16 cellular contexts compared by ENCODE assay signal in the genomic region with DNA sequence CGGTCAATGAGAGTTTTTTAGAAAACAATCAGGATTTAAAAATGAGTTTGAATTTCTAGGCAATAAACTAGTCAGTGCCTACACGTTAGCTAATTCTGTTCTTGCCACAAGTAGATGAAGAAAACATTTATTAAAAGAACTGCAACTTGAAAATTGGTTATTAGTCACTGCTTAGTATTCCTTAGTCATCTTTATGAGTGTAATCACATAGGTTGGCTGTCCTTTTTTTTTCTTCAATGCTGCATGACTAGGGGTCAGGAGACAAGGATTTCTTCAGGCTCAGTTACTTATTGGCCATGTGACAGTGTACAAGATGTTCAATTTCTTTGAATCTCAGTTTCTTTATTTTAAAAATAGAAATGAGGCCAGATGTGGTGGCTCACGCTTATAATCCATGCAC. TPM values are rescaled to one million over a fixed set of nuclear protein-coding genes. Genes with fewer than 3 reads are reported as not detected.
DNase-seq lines count a peak whose midpoint lies in the region; ATAC-seq and TF ChIP-seq lines count a peak whose summit lies in the region.
"Had no signal": no experiment of that assay in that cellular context is flagged by ENCODE, and none has a peak within 500 bp of the region (broad histone marks: within the 10 kb centered on the region; RNA-seq: fewer than 3 reads in every experiment).

No MANE protein-coding gene starts in this region.

- peak; percentile 54 for ATAC-seq in activated naive CD8-positive, alpha-beta T cell treated with anti-CD3 and anti-CD28 coated beads, Interleukin-2, amount 50 U/mL, for 24 hours
- ATAC-seq in foreskin keratinocyte (peak; percentile 96), left lobe of liver (no peak)

- intact Hi-C loops in testis (cut with DNase I; ENCODE audit: low total_unique reads) = no loop called here

- H3K4me3 Mint-ChIP-seq in activated naive CD8-positive, alpha-beta T cell treated with anti-CD3 and anti-CD28 coated beads, Interleukin-2, amount 50 U/mL, for 24 hours = no peak overlapping the region
- H3K4me3 Mint-ChIP-seq in activated naive CD8-positive, alpha-beta T cell treated with anti-CD3 and anti-CD28 coated beads for 36 hours = no peak overlapping the region
- H3K4me3 Mint-ChIP-seq: activated naive CD8-positive, alpha-beta T cell; CD4-positive, alpha-beta memory T cell; stimulated activated naive CD8-positive, alpha-beta T cell treated with anti-CD3 and anti-CD28 coated beads, Interleukin-15, Interleukin-2, amounts not matched to agents 100 ng/mL and 50 ng/mL, for 24 hours had no signal

- in situ Hi-C loops in SK-MEL-5 (cut with HindIII; ENCODE audit: low pct_unique_long_range_greater_than_20kb, low sequenced_read_pairs) = no loop called here

- no peaks in the 10 kb centered on the region for H3K36me3 ChIP-seq in testis (ENCODE audit: low read depth, missing control alignments)

- H3K4me1 ChIP-seq in foreskin keratinocyte (peaks cover 16% of the 10 kb centered on the region), testis (peaks cover 25% of the 10 kb centered on the region)
- H3K4me1 ChIP-seq: Peyer's patch had no signal

- H3K27me3 ChIP-seq in foreskin keratinocyte (no peaks in the 10 kb centered on the region), testis (no peaks in the 10 kb centered on the region)
- H3K27me3 ChIP-seq: Peyer's patch, spleen had no signal

- H3K27ac Mint-ChIP-seq in activated naive CD8-positive, alpha-beta T cell treated with anti-CD3 and anti-CD28 coated beads, Interleukin-2, amount 50 U/mL, for 24 hours = no peak overlapping the region
- no peak overlapping the region for H3K27ac Mint-ChIP-seq in activated naive CD8-positive, alpha-beta T cell treated with anti-CD3 and anti-CD28 coated beads for 36 hours
- H3K27ac Mint-ChIP-seq: stimulated activated naive CD8-positive, alpha-beta T cell treated with anti-CD3 and anti-CD28 coated beads, Interleukin-15, Interleukin-2, amounts not matched to agents 100 ng/mL and 50 ng/mL, for 24 hours had no signal

- WGBS in testis, 2 donors = 51% methylated on average over 3 of the region's 3 CpGs

- peaks cover 58% of the 10 kb centered on the region for H3K36me3 Mint-ChIP-seq in activated naive CD8-positive, alpha-beta T cell treated with anti-CD3 and anti-CD28 coated beads, Interleukin-2, amount 50 U/mL, for 24 hours (ENCODE audit: low read depth)
- H3K36me3 Mint-ChIP-seq in activated naive CD8-positive, alpha-beta T cell treated with anti-CD3 and anti-CD28 coated beads for 36 hours = peaks cover 47% of the 10 kb centered on the region

- no peaks in the 10 kb centered on the region for H3K27me3 Mint-ChIP-seq in activated naive CD8-positive, alpha-beta T cell treated with anti-CD3 and anti-CD28 coated beads, Interleukin-2, amount 50 U/mL, for 24 hours
- no peaks in the 10 kb centered on the region for H3K27me3 Mint-ChIP-seq in activated naive CD8-positive, alpha-beta T cell treated with anti-CD3 and anti-CD28 coated beads for 36 hours
- H3K27me3 Mint-ChIP-seq: activated naive CD8-positive, alpha-beta T cell; CD4-positive, alpha-beta memory T cell; stimulated activated naive CD8-positive, alpha-beta T cell treated with anti-CD3 and anti-CD28 coated beads, Interleukin-15, Interleukin-2, amounts not matched to agents 100 ng/mL and 50 ng/mL, for 24 hours had no signal

- no peak for DNase-seq in activated naive CD8-positive, alpha-beta T cell treated with anti-CD3 and anti-CD28 coated beads, Interleukin-2, amount 50 U/mL, for 24 hours
- DNase-seq in activated naive CD8-positive, alpha-beta T cell treated with anti-CD3 and anti-CD28 coated beads for 36 hours = no peak
- peak; percentile 46 for DNase-seq in SK-MEL-5 (ENCODE audit: low read depth, low spot score)
- DNase-seq in foreskin keratinocyte = peak; percentile 80 to 88
- no peak for DNase-seq in testis
- no peak for DNase-seq in left lobe of liver (ENCODE audit: low spot score)
- no peak for DNase-seq in NCI-H2081 (lab: John Stamatoyannopoulos, UW)
- DNase-seq in NCI-H2171 treated with DMSO at 0.1 percent for 48 hours (lab: John Stamatoyannopoulos, UW) = no peak
- DNase-seq: CD4-positive, alpha-beta memory T cell; glutamatergic neuron; NCI-H1105; Peyer's patch; spleen; WERI-Rb-1 had no signal

- H3K4me3 ChIP-seq in testis = no peak overlapping the region
- H3K4me3 ChIP-seq: Peyer's patch, spleen had no signal

- H3K9me3 Mint-ChIP-seq in activated naive CD8-positive, alpha-beta T cell treated with anti-CD3 and anti-CD28 coated beads, Interleukin-2, amount 50 U/mL, for 24 hours = no peaks in the 10 kb centered on the region
- no peaks in the 10 kb centered on the region for H3K9me3 Mint-ChIP-seq in activated naive CD8-positive, alpha-beta T cell treated with anti-CD3 and anti-CD28 coated beads for 36 hours
- H3K9me3 Mint-ChIP-seq: CD4-positive, alpha-beta memory T cell; stimulated activated naive CD8-positive, alpha-beta T cell treated with anti-CD3 and anti-CD28 coated beads, Interleukin-15, Interleukin-2, amounts not matched to agents 100 ng/mL and 50 ng/mL, for 24 hours had no signal

- TF ChIP-seq CTCF in foreskin keratinocyte (conservative IDR thresholded peaks at IDR 0.05) (no peak), testis (IDR thresholded peaks at IDR 0.05) (no peak)

- H3K9me3 ChIP-seq in testis = no peaks in the 10 kb centered on the region
- H3K9me3 ChIP-seq: Peyer's patch, spleen had no signal

- no peak for TF ChIP-seq POLR2A in testis (IDR thresholded peaks at IDR 0.05)

- H3K27ac ChIP-seq in foreskin keratinocyte (peak overlapping the region; percentile 82), testis (peak overlapping the region; percentile 62 to 68)
- H3K27ac ChIP-seq: Peyer's patch, WERI-Rb-1 had no signal

- peaks cover 15% of the 10 kb centered on the region for H3K4me1 Mint-ChIP-seq in activated naive CD8-positive, alpha-beta T cell treated with anti-CD3 and anti-CD28 coated beads, Interleukin-2, amount 50 U/mL, for 24 hours
- peaks cover 30% of the 10 kb centered on the region for H3K4me1 Mint-ChIP-seq in activated naive CD8-positive, alpha-beta T cell treated with anti-CD3 and anti-CD28 coated beads for 36 hours

RNA-seq across cellular contexts. Expression of gene SOAT1, which starts 17.1 kb away (rescaled TPM):
- total RNA-seq in activated naive CD8-positive, alpha-beta T cell treated with anti-CD3 and anti-CD28 coated beads for 36 hours = 10 to 100 TPM; 86.2 to 90.9 TPM
- 37.1 and 42.9 TPM in 2 replicates for total RNA-seq in SK-MEL-5 (2014; rRNA removed; shearing (Covaris generic))
- 35.3 and 43.1 TPM in 2 replicates for polyA plus RNA-seq in SK-MEL-5 (2015; cell fraction: cytosol; rRNA removed)
- polyA plus RNA-seq in SK-MEL-5 (2015; cell fraction: nucleus; rRNA removed) = 18.2 and 29.5 TPM in 2 replicates
- total RNA-seq in foreskin keratinocyte (60.2 and 66.8 TPM in 2 replicates), testis (10 to 100 TPM; 24.1 to 25.5 TPM), left lobe of liver (13.9 TPM)
- polyA plus RNA-seq in foreskin keratinocyte (10.1 and 14.6 TPM in 2 replicates), testis (ENCODE audit: insufficient read depth, low read depth, low replicate concordance) (22.5 TPM)

RNA-seq across cellular contexts. Expression of gene AXDND1, which starts 55.0 kb away (rescaled TPM):
- total RNA-seq in activated naive CD8-positive, alpha-beta T cell treated with anti-CD3 and anti-CD28 coated beads for 36 hours = under 1 TPM; 0.56 to 0.64 TPM
- total RNA-seq in SK-MEL-5 (2014; rRNA removed; shearing (Covaris generic)) = 0.48 TPM in 1 of 2 replicates, not detected in the other
- 0.04 and 1.8 TPM in 2 replicates for polyA plus RNA-seq in SK-MEL-5 (2015; cell fraction: cytosol; rRNA removed)
- polyA plus RNA-seq in SK-MEL-5 (2015; cell fraction: nucleus; rRNA removed) = 0.75 TPM in 1 of 2 replicates, not detected in the other
- total RNA-seq in foreskin keratinocyte (0.21 and 0.31 TPM in 2 replicates), testis (10 to 100 TPM; 31.5 to 58.3 TPM), left lobe of liver (not detected)
- polyA plus RNA-seq in foreskin keratinocyte (0.09 TPM in 1 of 2 replicates, not detected in the other), testis (ENCODE audit: insufficient read depth, low read depth, low replicate concordance) (21.4 TPM)
- polyA plus RNA-seq: CD4-positive, alpha-beta memory T cell had no signal

Comparison
In these comparisons a context has a peak if more than half of its experiments do, and no peak if none do; other contexts are left out.
1. DNase-seq: peak in SK-MEL-5 (single experiment) and foreskin keratinocyte (2 of 2); none in activated naive CD8-positive, alpha-beta T cell treated with anti-CD3 and anti-CD28 coated beads, Interleukin-2, amount 50 U/mL, for 24 hours (single experiment), activated naive CD8-positive, alpha-beta T cell treated with anti-CD3 and anti-CD28 coated beads for 36 hours (single experiment), testis (single experiment), left lobe of liver (single experiment), NCI-H2081 (0 of 2) and NCI-H2171 treated with DMSO at 0.1 percent for 48 hours (single experiment).
2. RNA of gene AXDND1, which starts 55.0 kb away (total RNA-seq): 31.5 to 58.3 TPM in testis; 0.56 to 0.64 TPM in activated naive CD8-positive, alpha-beta T cell treated with anti-CD3 and anti-CD28 coated beads for 36 hours, 0.48 TPM in SK-MEL-5, 0.21 to 0.31 TPM in foreskin keratinocyte and not detected in left lobe of liver (single experiment); every median in the first group is over 10 times any median in the second.